In genomic region chr4:8599657-8600056, GRCh38 we compare ENCODE assay signal across 18 cellular contexts. TPM values are rescaled to one million over a fixed set of nuclear protein-coding genes. Genes with fewer than 3 reads are reported as not detected.
DNase-seq lines count a peak whose midpoint lies in the region; ATAC-seq, FAIRE-seq and TF ChIP-seq lines count a peak whose summit lies in the region.
"Had no signal": no experiment of that assay in that cellular context is flagged by ENCODE, and none has a peak within 500 bp of the region (broad histone marks: within the 10 kb centered on the region; RNA-seq: fewer than 3 reads in every experiment).

No MANE protein-coding gene starts in this region.

- no peak for TF ChIP-seq EP300 in GM12878 (IDR thresholded peaks at IDR 0.05; ENCODE audit: borderline replicate concordance in 1 of 2, control insufficient read depth in 1 of 2, low read depth in 2 of 2, low read length in 2 of 2)

- H3K4me1 Mint-ChIP-seq in osteocyte (ENCODE audit: unreplicated experiment): peaks cover 12% of the 10 kb centered on the region
- H3K4me1 Mint-ChIP-seq: naive B cell had no signal

- H3K9ac ChIP-seq in GM12878 (ENCODE audit: control insufficient read depth, insufficient read depth, low read length): no peak overlapping the region

- TF ChIP-seq RAD21 in GM12878 (IDR thresholded peaks at IDR 0.05; ENCODE audit: insufficient read depth, low read depth, low read length): no peak

- H3K36me3 ChIP-seq in GM12878 (ENCODE audit: control insufficient read depth in 2 of 2, insufficient read depth in 2 of 2, low read length in 1 of 2) (no peaks in the 10 kb centered on the region), esophagus squamous epithelium (no peaks in the 10 kb centered on the region)
- no peaks in the 10 kb centered on the region for H3K36me3 ChIP-seq in effector memory CD4-positive, alpha-beta T cell (ENCODE audit: control insufficient read depth, insufficient read depth, low read length)
- H3K36me3 ChIP-seq: tibial nerve had no signal

- no peaks in the 10 kb centered on the region for H3K79me2 ChIP-seq in GM12878 (ENCODE audit: control insufficient read depth, insufficient read depth, low read length)

- SMC1A ChIA-PET in GM12878 (lab: Charles Lee; ENCODE audit: uncharacterized antibody, unreplicated experiment): no interaction called here

- RAD21 ChIA-PET in GM12878 (lab: Charles Lee; ENCODE audit: unreplicated experiment): no interaction called here

- intact Hi-C loops in GM12878 (cut with micrococcal nuclease; ENCODE audit: unreplicated experiment) (loop anchor here (10.0 kb wide), 1 partner anchor 355 kb away; no protein-coding TSS in a partner anchor), esophagus squamous epithelium (cut with DNase I) (loop anchor here (10.0 kb wide), 1 partner anchor 315 kb away; no protein-coding TSS in a partner anchor)

- CTCF ChIA-PET in GM12878 (lab: Yijun Ruan, JAX): no interaction called here

- no peaks in the 10 kb centered on the region for H3K9me3 Mint-ChIP-seq in osteocyte (ENCODE audit: unreplicated experiment)
- H3K9me3 Mint-ChIP-seq: activated CD4-positive, alpha-beta T cell treated with anti-CD3 and anti-CD28 coated beads, Interleukin-2, amount 10 ng/mL, durations not matched to agents 7 days and 5 days; naive B cell had no signal

- H3K4me1 ChIP-seq in GM12878 (ENCODE audit: control insufficient read depth, insufficient read depth, low read length): no peaks in the 10 kb centered on the region
- no peaks in the 10 kb centered on the region for H3K4me1 ChIP-seq in esophagus squamous epithelium
- no peaks in the 10 kb centered on the region for H3K4me1 ChIP-seq in effector memory CD4-positive, alpha-beta T cell (ENCODE audit: control insufficient read depth, insufficient read depth, low read length, poor library complexity, severe bottlenecking)
- H3K4me1 ChIP-seq: tibial nerve had no signal

- no peak overlapping the region for H3K4me3 Mint-ChIP-seq in osteocyte (ENCODE audit: unreplicated experiment)
- H3K4me3 Mint-ChIP-seq: activated CD4-positive, alpha-beta T cell treated with anti-CD3 and anti-CD28 coated beads, Interleukin-2, amount 10 ng/mL, durations not matched to agents 7 days and 5 days; naive B cell had no signal

- in situ Hi-C loops in GM12878 (cut with MboI): loop anchor here (5.0 to 10.0 kb wide), 2 partner anchors 137 to 335 kb away; partner anchors contain the start of gene HTRA3

- H3K27ac ChIP-seq in GM12878 (ENCODE audit: control insufficient read depth, insufficient read depth): no peak overlapping the region
- no peak overlapping the region for H3K27ac ChIP-seq in esophagus squamous epithelium
- H3K27ac ChIP-seq in effector memory CD4-positive, alpha-beta T cell (ENCODE audit: insufficient read depth, low read length, poor library complexity, severe bottlenecking): no peak overlapping the region
- H3K27ac ChIP-seq: tibial nerve had no signal

- H3K27me3 Mint-ChIP-seq in osteocyte (ENCODE audit: unreplicated experiment): peaks cover 3% of the 10 kb centered on the region
- H3K27me3 Mint-ChIP-seq: activated CD4-positive, alpha-beta T cell treated with anti-CD3 and anti-CD28 coated beads, Interleukin-2, amount 10 ng/mL, durations not matched to agents 7 days and 5 days had no signal

- BruUV-seq in GM12878 (replicated peaks; lab: Mats Ljungman, UMichigan): no TSS peak

- TF ChIP-seq POLR2A in GM12878 (IDR thresholded peaks at IDR 0.05; ENCODE audit: low read depth, low read length) (no peak), esophagus squamous epithelium (IDR thresholded peaks at IDR 0.05) (no peak)

- H3K4me2 ChIP-seq in GM12878 (ENCODE audit: control insufficient read depth, insufficient read depth): no peak overlapping the region
- H3K4me2 ChIP-seq: smooth muscle cell had no signal

- no peaks in the 10 kb centered on the region for H3K36me3 Mint-ChIP-seq in osteocyte (ENCODE audit: unreplicated experiment)
- H3K36me3 Mint-ChIP-seq: naive B cell had no signal

- TF ChIP-seq CTCF in GM12878 (IDR thresholded peaks at IDR 0.05 in 2 of 3, conservative IDR thresholded peaks at IDR 0.05 in 1 of 3; ENCODE audit: control insufficient read depth in 2 of 3, extremely low read depth in 1 of 3, insufficient read depth in 1 of 3, low read depth in 3 of 3, low read length in 3 of 3): no peak
- TF ChIP-seq CTCF in osteocyte (IDR thresholded peaks at IDR 0.05): no peak
- TF ChIP-seq CTCF in esophagus squamous epithelium (IDR thresholded peaks at IDR 0.05): no peak

- DNase-seq in GDM1 (lab: John Stamatoyannopoulos, UW) (peak; percentile 52), LoVo (ENCODE audit: low spot score) (peak; percentile 61), GM12878 (ENCODE audit: low read depth, low spot score) (no peak), osteocyte (ENCODE audit: extremely low spot score, unreplicated experiment) (peak; percentile 93), esophagus squamous epithelium (lab: John Stamatoyannopoulos, UW) (no peak), T-helper 2 cell (no peak)
- DNase-seq in effector memory CD4-positive, alpha-beta T cell: no peak
- DNase-seq: activated CD4-positive, alpha-beta T cell treated with anti-CD3 and anti-CD28 coated beads, Interleukin-2, amount 10 ng/mL, durations not matched to agents 7 days and 5 days; activated effector memory CD4-positive, alpha-beta T cell treated with Interleukin-2 at 50 U/mL for 16 hours; cerebellar nuclear complex; DND-41; foreskin melanocyte; islet precursor cell; naive B cell had no signal

- WGBS in GM12878 (ENCODE audit: insufficient coverage, insufficient replicate concordance, low lambda C conversion rate, missing lambda C conversion rate): 11% methylated on average over 9 of the region's 9 CpGs
- WGBS in esophagus squamous epithelium, 2 donors: 51 to 64% methylated on average over 5 to 6 of the region's 9 CpGs

- H2AFZ ChIP-seq in GM12878 (ENCODE audit: control insufficient read depth, low read depth, low read length): no peak overlapping the region

- H4K20me1 ChIP-seq in GM12878 (ENCODE audit: control insufficient read depth, insufficient read depth): no peaks in the 10 kb centered on the region

- ATAC-seq in GM12878 (no peak), HG02763 (IDR thresholded peaks at IDR 0.05; ENCODE audit: unreplicated experiment) (no peak)

- no peaks in the 10 kb centered on the region; a peak in 1 of 4 replicates for H3K27me3 ChIP-seq in GM12878 (replicated peaks in 1 of 2; ENCODE audit: control insufficient read depth in 2 of 2, insufficient read depth in 2 of 2, low read length in 1 of 2)
- H3K27me3 ChIP-seq in esophagus squamous epithelium: peaks cover 0 to 23% (median 0%) of the 10 kb centered on the region in 4 donors
- no peaks in the 10 kb centered on the region for H3K27me3 ChIP-seq in effector memory CD4-positive, alpha-beta T cell (replicated peaks; ENCODE audit: control insufficient read depth, insufficient read depth, low read length, poor library complexity, severe bottlenecking)
- H3K27me3 ChIP-seq: tibial nerve had no signal

- no peaks in the 10 kb centered on the region for H3K9me3 ChIP-seq in GM12878 (replicated peaks; ENCODE audit: control insufficient read depth, insufficient read depth, low read length)
- no peaks in the 10 kb centered on the region for H3K9me3 ChIP-seq in esophagus squamous epithelium
- H3K9me3 ChIP-seq in effector memory CD4-positive, alpha-beta T cell (ENCODE audit: control insufficient read depth, low read length): no peaks in the 10 kb centered on the region
- H3K9me3 ChIP-seq: tibial nerve had no signal

- POLR2A ChIA-PET in GM12878 (lab: Charles Lee): no interaction called here

- H3K27ac Mint-ChIP-seq in osteocyte (ENCODE audit: unreplicated experiment): peak overlapping the region; percentile 29
- H3K27ac Mint-ChIP-seq: activated CD4-positive, alpha-beta T cell treated with anti-CD3 and anti-CD28 coated beads, Interleukin-2, amount 10 ng/mL, durations not matched to agents 7 days and 5 days; naive B cell had no signal

- no peak for FAIRE-seq in GM12878 (lab: Jason Lieb, UNC)

- no peak overlapping the region for H3K4me3 ChIP-seq in GM12878
- H3K4me3 ChIP-seq in esophagus squamous epithelium: no peak overlapping the region
- H3K4me3 ChIP-seq in effector memory CD4-positive, alpha-beta T cell (ENCODE audit: insufficient read depth, low read depth, low read length, poor library complexity, severe bottlenecking): no peak overlapping the region
- H3K4me3 ChIP-seq: smooth muscle cell, tibial nerve had no signal

RNA-seq across cellular contexts. Expression of gene CPZ, which starts 7.1 kb away (rescaled TPM):
- total RNA-seq in GM12878 (2013; cell fraction: nucleolus; rRNA removed): not detected in 2 replicates
- total RNA-seq in GM12878 (2014; rRNA removed): not detected in 2 replicates
- not detected in 2 replicates for total RNA-seq in GM12878 (2014; rRNA removed; fragmentation: Illumina TruSeq; extraction: Trizol)
- total RNA-seq in GM12878 (2021): not detected in 2 replicates
- not detected for polyA plus RNA-seq in GM12878 (2011; ENCODE audit: low read depth)
- not detected in 2 replicates for polyA plus RNA-seq in GM12878 (2011; rRNA removed)
- polyA plus RNA-seq in GM12878 (2011; cell fraction: cytosol; rRNA removed): not detected in 2 replicates
- polyA plus RNA-seq in GM12878 (2011; cell fraction: nucleus; rRNA removed): 0.07 TPM in 1 of 2 replicates, not detected in the other
- not detected in 2 replicates for polyA plus RNA-seq in GM12878 (2012)
- not detected in 2 replicates for polyA plus RNA-seq in GM12878 (2014; fragmentation: Illumina TruSeq; extraction: Trizol)
- polyA plus RNA-seq in GM12878 (2014; fragmentation: Nextera tagmentation; extraction: Ambion mirVana): not detected
- not detected in 2 replicates for polyA plus RNA-seq in GM12878 (2014; rRNA removed)
- not detected for polyA plus RNA-seq in GM12878 (2016; fragmentation: Nextera tagmentation; extraction: Ambion mirVana)
- polyA minus RNA-seq in GM12878 (2011; rRNA and poly(A)+ RNA removed): not detected in 2 replicates
- not detected in 2 replicates for polyA minus RNA-seq in GM12878 (2011; cell fraction: cytosol; rRNA and poly(A)+ RNA removed)
- polyA minus RNA-seq in GM12878 (2011; cell fraction: nucleus; rRNA and poly(A)+ RNA removed): not detected in 2 replicates
- 10.3 and 10.7 TPM in 2 replicates for total RNA-seq in osteocyte
- total RNA-seq in esophagus squamous epithelium: 10 to 100 TPM in 1 of 4 donors, 1 to 10 TPM in 1, under 1 TPM in 2; 0.76 to 12.2 (median 1.9) TPM
- total RNA-seq: activated CD4-positive, alpha-beta T cell treated with anti-CD3 and anti-CD28 coated beads, Interleukin-2, amount 10 ng/mL, durations not matched to agents 7 days and 5 days; HT-29 had no signal

RNA-seq across cellular contexts. Expression of gene GPR78, which starts 19.5 kb away (rescaled TPM):
- 0.15 TPM in 1 of 2 replicates, not detected in the other for total RNA-seq in GM12878 (2013; cell fraction: nucleolus; rRNA removed)
- total RNA-seq in GM12878 (2014; rRNA removed): not detected in 2 replicates
- total RNA-seq in GM12878 (2014; rRNA removed; fragmentation: Illumina TruSeq; extraction: Trizol): not detected in 2 replicates
- total RNA-seq in GM12878 (2021): not detected in 2 replicates
- not detected for polyA plus RNA-seq in GM12878 (2011; ENCODE audit: low read depth)
- polyA plus RNA-seq in GM12878 (2011; rRNA removed): not detected in 2 replicates
- polyA plus RNA-seq in GM12878 (2011; cell fraction: cytosol; rRNA removed): not detected in 2 replicates
- polyA plus RNA-seq in GM12878 (2011; cell fraction: nucleus; rRNA removed): not detected in 2 replicates
- not detected in 2 replicates for polyA plus RNA-seq in GM12878 (2012)
- 0.03 TPM in 1 of 2 replicates, not detected in the other for polyA plus RNA-seq in GM12878 (2014; fragmentation: Illumina TruSeq; extraction: Trizol)
- polyA plus RNA-seq in GM12878 (2014; fragmentation: Nextera tagmentation; extraction: Ambion mirVana): not detected
- not detected in 2 replicates for polyA plus RNA-seq in GM12878 (2014; rRNA removed)
- not detected for polyA plus RNA-seq in GM12878 (2016; fragmentation: Nextera tagmentation; extraction: Ambion mirVana)
- not detected in 2 replicates for polyA minus RNA-seq in GM12878 (2011; rRNA and poly(A)+ RNA removed)
- not detected in 2 replicates for polyA minus RNA-seq in GM12878 (2011; cell fraction: cytosol; rRNA and poly(A)+ RNA removed)
- polyA minus RNA-seq in GM12878 (2011; cell fraction: nucleus; rRNA and poly(A)+ RNA removed): not detected in 2 replicates
- 0.26 and 0.54 TPM in 2 replicates for total RNA-seq in osteocyte
- total RNA-seq in esophagus squamous epithelium: 1 to 10 TPM; 2.5 to 8.3 (median 3.1) TPM
- total RNA-seq: activated CD4-positive, alpha-beta T cell treated with anti-CD3 and anti-CD28 coated beads, Interleukin-2, amount 10 ng/mL, durations not matched to agents 7 days and 5 days; HT-29; smooth muscle cell; tibial nerve had no signal

Comparison
In these comparisons a context has a peak if more than half of its experiments do, and no peak if none do; other contexts are left out.
1. DNase-seq: peak in GDM1 (single experiment), LoVo (single experiment) and osteocyte (single experiment); none in GM12878 (single experiment), esophagus squamous epithelium (single experiment), effector memory CD4-positive, alpha-beta T cell (0 of 3) and T-helper 2 cell (0 of 5).